In genomic region chr7:76121044-76121443, GRCh38 we compare ENCODE assay signal across 23 cellular contexts.
DNase-seq lines count a peak whose midpoint lies in the region; ATAC-seq, FAIRE-seq and TF ChIP-seq lines count a peak whose summit lies in the region.
"Had no signal": no experiment of that assay in that cellular context is flagged by ENCODE, and none has a peak within 500 bp of the region (broad histone marks: within the 10 kb centered on the region; RNA-seq: fewer than 3 reads in every experiment).

No MANE protein-coding gene starts in this region.

- H3K36me3 ChIP-seq in cardiac muscle cell = no peaks in the 10 kb centered on the region
- no peaks in the 10 kb centered on the region for H3K36me3 ChIP-seq in endothelial cell of umbilical vein (ENCODE audit: control insufficient read depth in 2 of 2, extremely low read depth in 1 of 2, insufficient read depth in 2 of 2, low read length in 2 of 2)

- no peak for TF ChIP-seq POLR2A in endothelial cell of umbilical vein (IDR thresholded peaks at IDR 0.05; ENCODE audit: low read depth, low read length)

- H3K27ac ChIP-seq in cardiac muscle cell (peak overlapping the region; percentile 30), endothelial cell of umbilical vein (ENCODE audit: insufficient read depth, low read depth, low read length) (no peak overlapping the region)
- H3K27ac ChIP-seq: C4-2B, RWPE1 had no signal

- POLR2A ChIA-PET in endothelial cell of umbilical vein (lab: Charles Lee) = no interaction called here

- H4K20me1 ChIP-seq in endothelial cell of umbilical vein (replicated peaks; ENCODE audit: control insufficient read depth, extremely low read depth, insufficient read depth, low read length) = no peaks in the 10 kb centered on the region

- FAIRE-seq in endothelial cell of umbilical vein (lab: Jason Lieb, UNC) = no peak
- FAIRE-seq: GM12891, H1 had no signal

- H3K9me3 ChIP-seq in cardiac muscle cell (ENCODE audit: low read depth) (no peaks in the 10 kb centered on the region), endothelial cell of umbilical vein (replicated peaks; ENCODE audit: control insufficient read depth, insufficient read depth, low read length) (no peaks in the 10 kb centered on the region)
- H3K9me3 ChIP-seq: Caco-2 had no signal

- no peaks in the 10 kb centered on the region for H3K27me3 ChIP-seq in cardiac muscle cell
- no peaks in the 10 kb centered on the region for H3K27me3 ChIP-seq in endothelial cell of umbilical vein (ENCODE audit: control insufficient read depth in 2 of 2, insufficient read depth in 2 of 2, low read length in 2 of 2)

- no TSS peak for BruUV-seq in endothelial cell of umbilical vein (replicated peaks; lab: Mats Ljungman, UMichigan)

- H3K4me1 ChIP-seq in cardiac muscle cell (ENCODE audit: low read depth) = peaks cover 3% of the 10 kb centered on the region
- peaks cover 6% of the 10 kb centered on the region for H3K4me1 ChIP-seq in endothelial cell of umbilical vein (ENCODE audit: control insufficient read depth, extremely low read depth, insufficient read depth, low read length)

- no peak overlapping the region for H3K9ac ChIP-seq in endothelial cell of umbilical vein (replicated peaks; ENCODE audit: extremely low read depth, insufficient read depth, low read length)

- DNase-seq in cardiac muscle cell (ENCODE audit: low read depth in 1 of 2, low spot score in 1 of 2) (peak in 1 of 2 donors; percentile 2), Right ventricle myocardium superior (no peak), NCI-H526 treated with DMSO at 0.1 percent for 48 hours (lab: John Stamatoyannopoulos, UW) (peak; percentile 99), endothelial cell of umbilical vein (ENCODE audit: low read depth, low spot score) (no peak), OCI-M2 (lab: John Stamatoyannopoulos, UW; ENCODE audit: unreplicated experiment) (no peak)
- DNase-seq: AML-193; Caco-2; CD8-positive, alpha-beta T cell; DMS79 treated with DMSO at 0.1 percent for 48 hours; GF-D8; HCEC 1CT; NCI-H1092; NCI-H1417 treated with DMSO at 0.1 percent for 48 hours; NCI-H2029; NCI-H446; NCI-H524 treated with DMSO at 0.1 percent for 48 hours; SHP77 treated with DMSO at 0.1 percent for 48 hours had no signal

- no peaks in the 10 kb centered on the region for H3K79me2 ChIP-seq in endothelial cell of umbilical vein (ENCODE audit: control insufficient read depth, insufficient read depth, low read length)

- H3K4me2 ChIP-seq in endothelial cell of umbilical vein (ENCODE audit: insufficient read depth, low read length) = no peak overlapping the region

- dilution Hi-C loops in endothelial cell of umbilical vein (cut with MboI; ENCODE audit: extremely low pct_ligation_motif_present, low sequenced_read_pairs) = no loop called here

- TF ChIP-seq CTCF in cardiac muscle cell (IDR thresholded peaks at IDR 0.05; ENCODE audit: low read depth, low read length) = no peak
- TF ChIP-seq CTCF in endothelial cell of umbilical vein (IDR thresholded peaks at IDR 0.05; ENCODE audit: extremely low read depth in 1 of 2, insufficient read depth in 1 of 2, low read depth in 1 of 2, low read length in 2 of 2) = no peak

- peak overlapping the region; percentile 20 for H2AFZ ChIP-seq in endothelial cell of umbilical vein (ENCODE audit: low read depth, low read length)

- CTCF ChIA-PET in endothelial cell of umbilical vein (lab: Charles Lee) = no interaction called here

- intact Hi-C loops in Right ventricle myocardium superior (cut with DNase I) (loop anchor here (10.0 kb wide), 1 partner anchor 76 kb away; the partner anchor contains the start of genes MDH2 and STYXL1), endothelial cell of umbilical vein (cut with micrococcal nuclease) (loop anchor here (5.0 kb wide), 1 partner anchor 34 kb away; no protein-coding TSS in a partner anchor)

- H3K4me3 ChIP-seq in cardiac muscle cell = no peak overlapping the region
- H3K4me3 ChIP-seq in endothelial cell of umbilical vein (replicated peaks in 1 of 3; ENCODE audit: insufficient read depth in 1 of 3, low read depth in 1 of 3, low read length in 3 of 3) = no peak overlapping the region

- no peak for ATAC-seq in Right ventricle myocardium superior (ENCODE audit: poor library complexity)
- ATAC-seq in HG02870 (IDR thresholded peaks at IDR 0.05; ENCODE audit: unreplicated experiment) = no peak
- ATAC-seq in GM19035 (IDR thresholded peaks at IDR 0.05; ENCODE audit: unreplicated experiment) = no peak
- ATAC-seq: CD8-positive, alpha-beta T cell had no signal

- no peaks in the 10 kb centered on the region for H3K9me1 ChIP-seq in endothelial cell of umbilical vein (replicated peaks; ENCODE audit: control insufficient read depth, extremely low read depth, insufficient read depth, low read length)

TF ChIP-seq in endothelial cell of umbilical vein, 7 proteins besides CTCF, POLR2A, EP300 and RAD21:
- TF ChIP-seq EZH2 (IDR thresholded peaks at IDR 0.05; ENCODE audit: borderline replicate concordance, low read depth, low read length, severe bottlenecking) (no peak), JUN (IDR thresholded peaks at IDR 0.05; ENCODE audit: borderline replicate concordance, insufficient read depth, insufficient read length, low read depth) (no peak), GATA2 (IDR thresholded peaks at IDR 0.05; ENCODE audit: insufficient read depth, insufficient read length, low read depth, low read length) (no peak), MYC (IDR thresholded peaks at IDR 0.05; ENCODE audit: low read depth, low read length) (no peak), POLR2AphosphoS5 (IDR thresholded peaks at IDR 0.05; ENCODE audit: insufficient read depth, low read depth, low read length) (no peak), MAX (IDR thresholded peaks at IDR 0.05; ENCODE audit: insufficient read depth, insufficient read length) (no peak), FOS (IDR thresholded peaks at IDR 0.05; ENCODE audit: borderline replicate concordance, insufficient read depth, low read length) (no peak)
